Comparison of ENCODE assay signal across 8 cellular contexts in genomic region chr10:59361659-59362183, GRCh38. TPM values are rescaled to one million over a fixed set of nuclear protein-coding genes. Genes with fewer than 3 reads are reported as not detected.
DNase-seq lines count a peak whose midpoint lies in the region; ATAC-seq and TF ChIP-seq lines count a peak whose summit lies in the region.

No MANE protein-coding gene starts in this region.

- CTCF ChIA-PET in mammary epithelial cell (lab: Charles Lee; ENCODE audit: low non-redundant PET): no interaction called here

- peaks cover 13% of the 10 kb centered on the region for H3K4me1 Mint-ChIP-seq in activated T-cell treated with anti-CD3 and anti-CD28 coated beads, Interleukin-2, amount 50 U/mL, for 24 hours (ENCODE audit: low read depth)

- TF ChIP-seq POLR2A in upper lobe of left lung (IDR thresholded peaks at IDR 0.05) (no peak), body of pancreas (IDR thresholded peaks at IDR 0.05) (no peak)

- H3K4me3 Mint-ChIP-seq in activated T-cell treated with anti-CD3 and anti-CD28 coated beads, Interleukin-2, amount 50 U/mL, for 24 hours: peak overlapping the region; percentile 50

- H3K4me3 ChIP-seq in mammary epithelial cell (replicated peaks in 1 of 3; ENCODE audit: insufficient read depth in 1 of 3, low read depth in 2 of 3, low read length in 3 of 3) (peak overlapping the region; percentile 47 to 56 (median 50)), lung (peak overlapping the region; percentile 45), upper lobe of left lung (peak overlapping the region in 3 of 4 donors; percentile 42 to 60 (median 55)), body of pancreas (peak overlapping the region in 1 of 2 donors; percentile 22)

- TF ChIP-seq EP300 in upper lobe of left lung (IDR thresholded peaks at IDR 0.05): no peak

- peak overlapping the region; percentile 98 for H3K4me2 ChIP-seq in mammary epithelial cell (ENCODE audit: insufficient read depth, low read depth, low read length)

- no peak overlapping the region for H3K9ac ChIP-seq in mammary epithelial cell (ENCODE audit: insufficient read depth, low read length)

- H3K36me3 ChIP-seq in mammary epithelial cell (ENCODE audit: insufficient read depth, low read length) (no peaks in the 10 kb centered on the region), lung (ENCODE audit: control insufficient read depth in 2 of 2, insufficient read depth in 2 of 2, low read length in 2 of 2) (no peaks in the 10 kb centered on the region), upper lobe of left lung (no peaks in the 10 kb centered on the region), body of pancreas (replicated peaks in 1 of 2; ENCODE audit: insufficient read depth in 1 of 2, low read depth in 2 of 2) (no peaks in the 10 kb centered on the region)

- no peaks in the 10 kb centered on the region for H3K79me2 ChIP-seq in mammary epithelial cell (ENCODE audit: insufficient read depth, low read length)

- H3K4me1 ChIP-seq in mammary epithelial cell (ENCODE audit: insufficient read depth, low read length) (peaks cover 11% of the 10 kb centered on the region), lung (ENCODE audit: control insufficient read depth in 2 of 2, insufficient read depth in 2 of 2, low read length in 2 of 2) (peaks cover 5 to 9% of the 10 kb centered on the region in 2 donors), upper lobe of left lung (peaks cover 0 to 18% (median 6%) of the 10 kb centered on the region in 4 donors), body of pancreas (peaks cover 11% of the 10 kb centered on the region)

- H3K27me3 ChIP-seq in mammary epithelial cell (ENCODE audit: insufficient read depth, low read length) (peaks cover 3% of the 10 kb centered on the region), lung (ENCODE audit: control insufficient read depth, insufficient read depth) (no peaks in the 10 kb centered on the region), upper lobe of left lung (no peaks in the 10 kb centered on the region), body of pancreas (no peaks in the 10 kb centered on the region)

- H3K27me3 Mint-ChIP-seq in activated T-cell treated with anti-CD3 and anti-CD28 coated beads, Interleukin-2, amount 50 U/mL, for 24 hours: peaks cover 34% of the 10 kb centered on the region

- H3K27ac ChIP-seq in mammary epithelial cell (ENCODE audit: insufficient read depth, low read depth, low read length) (peak overlapping the region; percentile 13), lung (ENCODE audit: low read depth in 1 of 2, low read length in 1 of 2) (peak overlapping the region; percentile 47 to 75), upper lobe of left lung (peak overlapping the region; percentile 73 to 84 (median 79)), body of pancreas (peak overlapping the region in 2 of 4 donors; percentile 38 to 57)

- TF ChIP-seq CTCF in mammary epithelial cell (conservative IDR thresholded peaks at IDR 0.05 in 1 of 2, IDR thresholded peaks at IDR 0.05 in 1 of 2; ENCODE audit: extremely low read depth in 1 of 2, insufficient read depth in 1 of 2, low read depth in 1 of 2, low read length in 2 of 2) (no peak), lung (IDR thresholded peaks at IDR 0.05; ENCODE audit: control extremely low read depth, extremely low read depth) (no peak), upper lobe of left lung (IDR thresholded peaks at IDR 0.05) (no peak), body of pancreas (IDR thresholded peaks at IDR 0.05) (no peak)

- no peaks in the 10 kb centered on the region for H4K20me1 ChIP-seq in mammary epithelial cell (ENCODE audit: insufficient read depth, low read length)

- BruUV-seq in mammary epithelial cell (replicated peaks; lab: Mats Ljungman, UMichigan): no TSS peak

- H3K9me3 ChIP-seq in mammary epithelial cell (replicated peaks; ENCODE audit: insufficient read depth, low read length) (no peaks in the 10 kb centered on the region), lung (ENCODE audit: control insufficient read depth in 2 of 2, insufficient read depth in 1 of 2, low read length in 1 of 2) (no peaks in the 10 kb centered on the region), upper lobe of left lung (no peaks in the 10 kb centered on the region), body of pancreas (no peaks in the 10 kb centered on the region)

- in situ Hi-C loops in mammary epithelial cell (cut with MboI; ENCODE audit: low sequenced_read_pairs in 2 of 2): no loop called here

- peak overlapping the region; percentile 93 for H2AFZ ChIP-seq in mammary epithelial cell (ENCODE audit: low read depth, low read length)

- intact Hi-C loops in mammary epithelial cell (cut with micrococcal nuclease): loop anchor here (10.0 kb wide), 1 partner anchor 83 kb away; no protein-coding TSS in a partner anchor
- intact Hi-C loops in body of pancreas (cut with DNase I): no loop called here

- no peak overlapping the region for H3K27ac Mint-ChIP-seq in activated T-cell treated with anti-CD3 and anti-CD28 coated beads, Interleukin-2, amount 50 U/mL, for 24 hours

- H3K9me3 Mint-ChIP-seq in activated T-cell treated with anti-CD3 and anti-CD28 coated beads, Interleukin-2, amount 50 U/mL, for 24 hours: no peaks in the 10 kb centered on the region

- no peaks in the 10 kb centered on the region for H3K36me3 Mint-ChIP-seq in activated T-cell treated with anti-CD3 and anti-CD28 coated beads, Interleukin-2, amount 50 U/mL, for 24 hours (ENCODE audit: low read depth)

- DNase-seq in activated T-cell treated with anti-CD3 and anti-CD28 coated beads, Interleukin-2, amount 50 U/mL, for 24 hours: no peak
- DNase-seq in activated T-cell treated with anti-CD3 and anti-CD28 coated beads, Interleukin-2, amount 50 U/mL, for 1 hour: no peak
- DNase-seq in mammary epithelial cell (peak; percentile 6), lung (ENCODE audit: low spot score) (no peak), upper lobe of left lung (no peak), body of pancreas (no peak)
- DNase-seq in activated CD8-positive, alpha-beta memory T cell treated with anti-CD3 and anti-CD28 coated beads, Interleukin-2, amount 50 U/mL, for 48 hours: no peak
- no peak for DNase-seq in stimulated activated naive CD4-positive, alpha-beta T cell treated with Interleukin-2 at 50 U/mL for 16 hours (lab: John Stamatoyannopoulos, UW)

- dilution Hi-C loops in mammary epithelial cell (cut with HindIII; ENCODE audit: low sequenced_read_pairs): no loop called here

- WGBS in mammary epithelial cell (ENCODE audit: low coverage, missing lambda C conversion rate): 69% methylated on average over 2 of the region's 2 CpGs
- WGBS in lung, 2 donors: 64 to 76% methylated on average over 2 of the region's 2 CpGs
- 52 to 61% methylated on average over 2 of the region's 2 CpGs for WGBS in upper lobe of left lung, 2 donors
- 50 to 52% methylated on average over 2 of the region's 2 CpGs for WGBS in body of pancreas, 2 donors

- ATAC-seq in lung (ENCODE audit: insufficient read depth, low FRiP score) (no peak), upper lobe of left lung (ENCODE audit: low FRiP score in 2 of 2) (no peak), body of pancreas (no peak)

RNA-seq across cellular contexts. Expression of gene FAM13C, which starts 0.6 kb away (rescaled TPM):
- total RNA-seq in mammary epithelial cell (1 to 10 TPM; 2.1 to 4.5 TPM), lung (10 to 100 TPM in 1 of 2 donors, 1 to 10 TPM in 1; 9.5 to 59.0 TPM), upper lobe of left lung (10 to 100 TPM in 3 of 6 donors, 1 to 10 TPM in 3; 4.1 to 15.7 (median 8.9) TPM), body of pancreas (1 to 10 TPM; 5.4 to 9.6 TPM)
- polyA plus RNA-seq in mammary epithelial cell (0.40 TPM), lung (1 to 10 TPM; 1.2 to 2.9 TPM)
- polyA minus RNA-seq in mammary epithelial cell: not detected
